Comparison of ENCODE assay signal across 1 cellular context in the genomic region with DNA sequence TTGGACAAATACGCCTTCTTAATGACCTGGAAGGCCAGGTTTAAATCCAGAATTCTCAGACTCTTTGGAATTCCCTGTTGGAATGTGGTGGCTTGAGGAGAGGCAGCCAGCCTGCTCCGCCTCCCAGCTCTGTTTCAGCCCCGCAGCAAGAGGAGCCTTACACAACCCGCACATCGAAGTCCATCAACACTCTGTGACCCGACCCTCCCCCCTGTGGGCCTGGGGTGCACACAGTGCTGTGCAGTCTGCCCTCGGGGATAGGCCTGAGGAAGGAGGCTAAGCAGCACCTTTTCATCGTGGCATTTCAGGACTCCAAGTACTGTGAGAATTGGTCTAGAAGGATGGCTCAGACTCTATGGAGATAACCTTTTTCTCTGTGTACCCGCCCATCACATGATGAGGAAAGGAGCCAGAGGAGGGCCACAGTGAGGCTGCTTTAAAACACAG.
TF ChIP-seq lines count a peak whose summit lies in the region.

No MANE protein-coding gene starts in this region.

TF ChIP-seq in GM23338, 12 proteins besides CTCF, POLR2A, EP300 and RAD21 (continued from another document):
- TF ChIP-seq, protein P1, sequence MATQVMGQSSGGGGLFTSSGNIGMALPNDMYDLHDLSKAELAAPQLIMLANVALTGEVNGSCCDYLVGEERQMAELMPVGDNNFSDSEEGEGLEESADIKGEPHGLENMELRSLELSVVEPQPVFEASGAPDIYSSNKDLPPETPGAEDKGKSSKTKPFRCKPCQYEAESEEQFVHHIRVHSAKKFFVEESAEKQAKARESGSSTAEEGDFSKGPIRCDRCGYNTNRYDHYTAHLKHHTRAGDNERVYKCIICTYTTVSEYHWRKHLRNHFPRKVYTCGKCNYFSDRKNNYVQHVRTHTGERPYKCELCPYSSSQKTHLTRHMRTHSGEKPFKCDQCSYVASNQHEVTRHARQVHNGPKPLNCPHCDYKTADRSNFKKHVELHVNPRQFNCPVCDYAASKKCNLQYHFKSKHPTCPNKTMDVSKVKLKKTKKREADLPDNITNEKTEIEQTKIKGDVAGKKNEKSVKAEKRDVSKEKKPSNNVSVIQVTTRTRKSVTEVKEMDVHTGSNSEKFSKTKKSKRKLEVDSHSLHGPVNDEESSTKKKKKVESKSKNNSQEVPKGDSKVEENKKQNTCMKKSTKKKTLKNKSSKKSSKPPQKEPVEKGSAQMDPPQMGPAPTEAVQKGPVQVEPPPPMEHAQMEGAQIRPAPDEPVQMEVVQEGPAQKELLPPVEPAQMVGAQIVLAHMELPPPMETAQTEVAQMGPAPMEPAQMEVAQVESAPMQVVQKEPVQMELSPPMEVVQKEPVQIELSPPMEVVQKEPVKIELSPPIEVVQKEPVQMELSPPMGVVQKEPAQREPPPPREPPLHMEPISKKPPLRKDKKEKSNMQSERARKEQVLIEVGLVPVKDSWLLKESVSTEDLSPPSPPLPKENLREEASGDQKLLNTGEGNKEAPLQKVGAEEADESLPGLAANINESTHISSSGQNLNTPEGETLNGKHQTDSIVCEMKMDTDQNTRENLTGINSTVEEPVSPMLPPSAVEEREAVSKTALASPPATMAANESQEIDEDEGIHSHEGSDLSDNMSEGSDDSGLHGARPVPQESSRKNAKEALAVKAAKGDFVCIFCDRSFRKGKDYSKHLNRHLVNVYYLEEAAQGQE (IDR thresholded peaks at IDR 0.05; ENCODE audit: unreplicated experiment) = no peak
- TF ChIP-seq, protein P2, sequence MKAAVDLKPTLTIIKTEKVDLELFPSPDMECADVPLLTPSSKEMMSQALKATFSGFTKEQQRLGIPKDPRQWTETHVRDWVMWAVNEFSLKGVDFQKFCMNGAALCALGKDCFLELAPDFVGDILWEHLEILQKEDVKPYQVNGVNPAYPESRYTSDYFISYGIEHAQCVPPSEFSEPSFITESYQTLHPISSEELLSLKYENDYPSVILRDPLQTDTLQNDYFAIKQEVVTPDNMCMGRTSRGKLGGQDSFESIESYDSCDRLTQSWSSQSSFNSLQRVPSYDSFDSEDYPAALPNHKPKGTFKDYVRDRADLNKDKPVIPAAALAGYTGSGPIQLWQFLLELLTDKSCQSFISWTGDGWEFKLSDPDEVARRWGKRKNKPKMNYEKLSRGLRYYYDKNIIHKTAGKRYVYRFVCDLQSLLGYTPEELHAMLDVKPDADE (IDR thresholded peaks at IDR 0.05) = no peak
- no peak for TF ChIP-seq ZNF331 (CRISPR knock-in tag; IDR thresholded peaks at IDR 0.05; ENCODE audit: low read depth)
- no peak for TF ChIP-seq STAT1 (IDR thresholded peaks at IDR 0.05; ENCODE audit: unreplicated experiment)
- no peak for TF ChIP-seq NANOG (IDR thresholded peaks at IDR 0.05; ENCODE audit: borderline replicate concordance)
- no peak for TF ChIP-seq ZNF114 (CRISPR knock-in tag; IDR thresholded peaks at IDR 0.05)
- no peak for TF ChIP-seq POLR2AphosphoS5 (IDR thresholded peaks at IDR 0.05; ENCODE audit: low read depth)
- TF ChIP-seq CREB1 (CRISPR knock-in tag; IDR thresholded peaks at IDR 0.05; ENCODE audit: low read depth) = no peak
